Comparison of ENCODE assay signal across 22 cellular contexts in the genomic region with DNA sequence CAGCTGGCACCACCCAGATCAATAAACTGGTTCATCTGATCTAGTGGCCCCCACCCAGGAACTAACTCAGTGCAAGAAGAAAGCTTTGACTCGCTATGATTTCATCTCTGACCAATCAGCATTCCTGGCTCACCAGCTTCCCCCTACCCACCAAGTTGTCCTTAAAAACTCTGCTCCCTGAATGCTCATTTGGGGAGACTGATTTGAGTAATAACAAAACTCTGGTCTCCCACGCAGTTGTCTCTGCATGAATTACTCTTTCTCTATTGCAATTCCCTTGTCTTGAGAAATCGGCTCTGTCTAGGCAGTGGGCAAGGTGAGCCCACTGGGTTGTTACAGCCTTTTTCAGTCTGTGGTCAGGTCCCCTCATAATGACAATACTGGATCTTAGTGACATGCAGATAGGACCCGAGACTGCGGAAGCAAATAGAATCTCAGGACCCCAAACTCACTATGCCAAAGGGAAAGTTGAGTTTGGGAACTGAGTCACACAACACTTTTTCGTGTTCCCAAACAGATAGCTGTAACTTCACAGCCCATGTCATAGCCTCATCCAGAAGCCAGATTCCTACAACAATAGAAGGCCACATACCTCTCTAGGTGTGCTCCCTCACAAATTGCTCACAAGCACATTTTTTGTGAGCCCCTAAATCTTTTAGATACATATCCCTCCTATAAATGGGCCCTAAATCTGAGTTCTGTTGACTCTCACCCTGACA.
"Had no signal": no experiment of that assay in that cellular context is flagged by ENCODE, and none has a peak within 500 bp of the region (broad histone marks: within the 10 kb centered on the region; RNA-seq: fewer than 3 reads in every experiment).

No MANE protein-coding gene starts in this region.

- H3K4me1 Mint-ChIP-seq: activated B cell treated with CpG ODN at 0.5 μM for 24 hours had no signal

- DNase-seq: activated B cell treated with CpG ODN at 0.5 μM for 24 hours; activated CD4-positive, alpha-beta T cell treated with anti-CD3 and anti-CD28 coated beads for 1 hour; activated CD8-positive, alpha-beta memory T cell treated with anti-CD3 and anti-CD28 coated beads for 24 hours; activated effector memory CD4-positive, alpha-beta T cell treated with anti-CD3 and anti-CD28 coated beads, Interleukin-2, amount 50 U/mL, for 16 hours; activated naive CD4-positive, alpha-beta T cell treated with Interleukin-2 at 50 U/mL for 16 hours; activated naive CD8-positive, alpha-beta T cell treated with anti-CD3 and anti-CD28 coated beads for 36 hours; brain microvascular endothelial cell; IMR-90; Kasumi-1; KBM-7; NCI-H1105 treated with DMSO at 0.1 percent for 48 hours; NCI-H1436 treated with DMSO at 0.1 percent for 48 hours; NCI-H187; NCI-H2081; NCI-H446; NCI-H524; Peyer's patch; Right ventricle myocardium superior; SJCRH30; SK-N-SH; T-helper 1 cell had no signal

- H3K36me3 Mint-ChIP-seq: activated naive CD8-positive, alpha-beta T cell treated with anti-CD3 and anti-CD28 coated beads for 36 hours had no signal

- H3K4me3 Mint-ChIP-seq: activated B cell treated with CpG ODN at 0.5 μM for 24 hours; activated naive CD8-positive, alpha-beta T cell treated with anti-CD3 and anti-CD28 coated beads for 36 hours; activated T-helper 1 cell treated with anti-CD3 and anti-CD28 coated beads, Interleukin-12 subunit alpha, Interleukin-12 subunit beta, Interleukin-2, Interleukin-4 antibody, amounts not matched to agents 30 ng/mL and 10 ng/mL and 1 ng/mL, durations not matched to agents 14 hours and 24 hours and 36 hours had no signal

- H3K27ac Mint-ChIP-seq: activated B cell treated with CpG ODN at 0.5 μM for 24 hours; activated naive CD8-positive, alpha-beta T cell treated with anti-CD3 and anti-CD28 coated beads for 36 hours; activated T-helper 1 cell treated with anti-CD3 and anti-CD28 coated beads, Interleukin-12 subunit alpha, Interleukin-12 subunit beta, Interleukin-2, Interleukin-4 antibody, amounts not matched to agents 30 ng/mL and 10 ng/mL and 1 ng/mL, durations not matched to agents 14 hours and 24 hours and 36 hours had no signal

- H3K9me3 Mint-ChIP-seq: activated B cell treated with CpG ODN at 0.5 μM for 24 hours; activated naive CD8-positive, alpha-beta T cell treated with anti-CD3 and anti-CD28 coated beads for 36 hours; activated T-helper 1 cell treated with anti-CD3 and anti-CD28 coated beads, Interleukin-12 subunit alpha, Interleukin-12 subunit beta, Interleukin-2, Interleukin-4 antibody, amounts not matched to agents 30 ng/mL and 10 ng/mL and 1 ng/mL, durations not matched to agents 14 hours and 24 hours and 36 hours had no signal
